ENCODE assay signal across 8 cellular contexts in the genomic region with DNA sequence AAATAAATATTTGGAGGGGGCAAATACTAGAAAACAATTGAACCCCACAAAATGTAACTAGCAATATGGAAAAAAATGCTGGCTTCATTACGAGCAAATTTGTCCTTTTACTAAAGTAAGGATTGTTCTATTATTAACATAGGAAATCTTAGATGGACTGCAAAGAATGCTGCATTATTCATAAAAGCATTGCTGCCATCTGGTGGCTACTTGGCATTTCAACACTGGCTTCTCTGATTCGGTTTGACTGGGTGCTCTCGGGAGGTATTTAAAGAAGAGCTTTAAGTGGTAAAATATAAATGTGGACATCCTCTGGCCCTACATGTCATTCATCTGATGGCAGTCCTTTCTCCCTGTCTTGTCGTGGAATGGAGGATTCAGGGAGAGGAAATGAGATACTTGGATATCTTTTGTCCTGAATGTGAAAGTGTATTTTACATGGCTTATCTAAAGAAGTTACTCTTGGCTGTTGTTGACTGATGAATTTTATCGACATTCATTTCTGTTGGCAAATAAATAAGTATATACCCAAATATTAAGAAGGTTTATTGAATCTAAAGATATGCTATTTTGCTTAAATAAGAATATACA.
DNase-seq lines count a peak whose midpoint lies in the region; ATAC-seq and TF ChIP-seq lines count a peak whose summit lies in the region.

No MANE protein-coding gene starts in this region.

- H3K4me3 ChIP-seq in adrenal gland (peak overlapping the region in 1 of 4 donors; percentile 8), right atrium auricular region (no peak overlapping the region), gastrocnemius medialis (no peak overlapping the region)

- no peaks in the 10 kb centered on the region for H3K27me3 ChIP-seq in adrenal gland
- H3K27me3 ChIP-seq in right atrium auricular region, result no peaks in the 10 kb centered on the region
- no peaks in the 10 kb centered on the region for H3K27me3 ChIP-seq in gastrocnemius medialis

- WGBS in adrenal gland, 4 donors, result 3 to 6% (median 4%) methylated on average over 5 of the region's 5 CpGs

- TF ChIP-seq POLR2A in adrenal gland (IDR thresholded peaks at IDR 0.05), result no peak
- TF ChIP-seq POLR2A in gastrocnemius medialis (IDR thresholded peaks at IDR 0.05), result no peak

- peak; percentile 61 to 77 (median 66) for TF ChIP-seq CTCF in adrenal gland (IDR thresholded peaks at IDR 0.05)
- TF ChIP-seq CTCF in right atrium auricular region (IDR thresholded peaks at IDR 0.05), result peak in 1 of 2 donors; percentile 83
- peak in 4 of 5 experiments; percentile 36 to 58 (median 44) for TF ChIP-seq CTCF in gastrocnemius medialis (IDR thresholded peaks at IDR 0.05 in 4 of 5, conservative IDR thresholded peaks at IDR 0.05 in 1 of 5)

- H3K9me3 ChIP-seq in adrenal gland (replicated peaks in 1 of 3) (no peaks in the 10 kb centered on the region), right atrium auricular region (no peaks in the 10 kb centered on the region), gastrocnemius medialis (no peaks in the 10 kb centered on the region)

- intact Hi-C loops in adrenal gland (cut with DNase I), result loop anchor here in 1 of 2 donors (10.0 kb wide), 1 partner anchor 145 kb away; no protein-coding TSS in a partner anchor
- intact Hi-C loops in gastrocnemius medialis (cut with DNase I; ENCODE audit: low total_unique reads), result loop anchor here (5.0 kb wide), 1 partner anchor 227 kb away; no protein-coding TSS in a partner anchor

- ATAC-seq in GM21825 (IDR thresholded peaks at IDR 0.05; ENCODE audit: unreplicated experiment) (peak; percentile 51), gastrocnemius medialis (peak in 1 of 2 donors; percentile 63), GM19328 (IDR thresholded peaks at IDR 0.05; ENCODE audit: unreplicated experiment) (no peak)

- in situ Hi-C loops in gastrocnemius medialis (cut with MboI; ENCODE audit: low sequenced_read_pairs in 4 of 4), result no loop called here

- H3K36me3 ChIP-seq in adrenal gland (replicated peaks in 1 of 2) (no peaks in the 10 kb centered on the region), right atrium auricular region (no peaks in the 10 kb centered on the region), gastrocnemius medialis (no peaks in the 10 kb centered on the region)

- DNase-seq in DMS53 (lab: John Stamatoyannopoulos, UW) (peak; percentile 66), NAMALWA (ENCODE audit: low spot score) (peak; percentile 84), T follicular helper cell (ENCODE audit: low read depth) (peak; percentile 61), adrenal gland (peak; percentile 52 to 90 (median 62)), right atrium auricular region (ENCODE audit: low spot score) (peak; percentile 83), gastrocnemius medialis (peak; percentile 6 to 27)

- peaks cover 0 to 3% of the 10 kb centered on the region in 2 donors for H3K4me1 ChIP-seq in adrenal gland (replicated peaks in 1 of 2)
- no peaks in the 10 kb centered on the region for H3K4me1 ChIP-seq in right atrium auricular region
- H3K4me1 ChIP-seq in gastrocnemius medialis, result no peaks in the 10 kb centered on the region

- H3K27ac ChIP-seq in adrenal gland (no peak overlapping the region), right atrium auricular region (no peak overlapping the region), gastrocnemius medialis (no peak overlapping the region)

Comparison
In these comparisons a context has a peak if more than half of its experiments do, and no peak if none do; other contexts are left out.
1. DNase-seq: peak in every context shown above with its lines; median percentile 84 in NAMALWA; 83 in right atrium auricular region; 66 in DMS53; 62 in adrenal gland; 61 in T follicular helper cell; 16 in gastrocnemius medialis.